ENCODE assay signal across 1 cellular context in genomic region chr15:67050062-67050461, GRCh38.
TF ChIP-seq lines count a peak whose summit lies in the region.

No MANE protein-coding gene starts in this region.

TF ChIP-seq in SK-N-SH treated with all-trans-retinoic acid at 6 μM for 48 hours, 23 proteins besides CTCF, POLR2A, EP300 and RAD21 (continued from another document):
- TF ChIP-seq BACH2 (CRISPR knock-in tag; IDR thresholded peaks at IDR 0.05; ENCODE audit: borderline replicate concordance): no peak
- TF ChIP-seq GLIS3 (CRISPR knock-in tag; IDR thresholded peaks at IDR 0.05): no peak
- TF ChIP-seq CSRNP3 (CRISPR knock-in tag; IDR thresholded peaks at IDR 0.05): no peak
